Comparison of ENCODE assay signal across 1 cellular context in the genomic region with DNA sequence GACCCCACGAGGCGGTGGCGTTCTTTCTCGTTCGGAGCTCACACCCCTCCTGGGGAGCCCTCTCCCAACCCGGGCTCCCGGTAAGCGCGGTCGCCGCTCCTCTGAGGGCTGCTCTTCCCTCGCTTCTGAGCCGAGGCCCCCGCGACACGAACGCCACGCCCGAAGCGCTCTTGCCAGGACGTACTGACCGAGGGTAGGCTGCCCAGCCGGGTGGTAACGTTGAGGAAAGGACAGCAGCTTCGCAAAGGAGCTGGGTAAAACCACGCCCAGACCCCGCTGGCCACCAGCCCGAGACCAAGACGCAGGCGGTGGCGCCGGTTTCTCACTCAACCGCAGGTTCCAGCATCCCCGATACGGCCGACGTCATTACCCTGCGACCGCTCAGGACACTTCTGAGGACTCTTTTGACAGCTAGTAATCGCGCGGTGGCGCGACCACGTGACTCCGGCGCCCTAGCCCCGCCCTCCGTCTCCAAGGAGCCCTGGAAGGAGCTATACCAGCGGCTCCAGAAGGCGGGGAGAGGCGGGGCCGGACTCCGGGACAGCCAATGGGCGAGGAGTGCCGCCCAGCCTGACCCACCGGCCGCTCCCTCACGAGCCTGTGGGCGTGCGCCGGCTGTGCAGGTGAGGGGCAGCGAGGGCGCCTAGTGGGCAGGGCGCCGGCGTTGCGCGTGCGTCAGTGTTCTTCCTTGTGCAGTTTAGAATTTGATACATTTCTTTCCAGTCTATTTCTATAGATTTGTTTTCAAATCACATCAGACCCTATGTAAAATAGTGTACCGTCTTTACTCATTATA.
TF ChIP-seq lines count a peak whose summit lies in the region.

No MANE protein-coding gene starts in this region.

TF ChIP-seq in HepG2, 621 proteins besides CTCF, POLR2A, EP300 and RAD21 (continued from another document and continues in another):
- TF ChIP-seq, protein P1, sequence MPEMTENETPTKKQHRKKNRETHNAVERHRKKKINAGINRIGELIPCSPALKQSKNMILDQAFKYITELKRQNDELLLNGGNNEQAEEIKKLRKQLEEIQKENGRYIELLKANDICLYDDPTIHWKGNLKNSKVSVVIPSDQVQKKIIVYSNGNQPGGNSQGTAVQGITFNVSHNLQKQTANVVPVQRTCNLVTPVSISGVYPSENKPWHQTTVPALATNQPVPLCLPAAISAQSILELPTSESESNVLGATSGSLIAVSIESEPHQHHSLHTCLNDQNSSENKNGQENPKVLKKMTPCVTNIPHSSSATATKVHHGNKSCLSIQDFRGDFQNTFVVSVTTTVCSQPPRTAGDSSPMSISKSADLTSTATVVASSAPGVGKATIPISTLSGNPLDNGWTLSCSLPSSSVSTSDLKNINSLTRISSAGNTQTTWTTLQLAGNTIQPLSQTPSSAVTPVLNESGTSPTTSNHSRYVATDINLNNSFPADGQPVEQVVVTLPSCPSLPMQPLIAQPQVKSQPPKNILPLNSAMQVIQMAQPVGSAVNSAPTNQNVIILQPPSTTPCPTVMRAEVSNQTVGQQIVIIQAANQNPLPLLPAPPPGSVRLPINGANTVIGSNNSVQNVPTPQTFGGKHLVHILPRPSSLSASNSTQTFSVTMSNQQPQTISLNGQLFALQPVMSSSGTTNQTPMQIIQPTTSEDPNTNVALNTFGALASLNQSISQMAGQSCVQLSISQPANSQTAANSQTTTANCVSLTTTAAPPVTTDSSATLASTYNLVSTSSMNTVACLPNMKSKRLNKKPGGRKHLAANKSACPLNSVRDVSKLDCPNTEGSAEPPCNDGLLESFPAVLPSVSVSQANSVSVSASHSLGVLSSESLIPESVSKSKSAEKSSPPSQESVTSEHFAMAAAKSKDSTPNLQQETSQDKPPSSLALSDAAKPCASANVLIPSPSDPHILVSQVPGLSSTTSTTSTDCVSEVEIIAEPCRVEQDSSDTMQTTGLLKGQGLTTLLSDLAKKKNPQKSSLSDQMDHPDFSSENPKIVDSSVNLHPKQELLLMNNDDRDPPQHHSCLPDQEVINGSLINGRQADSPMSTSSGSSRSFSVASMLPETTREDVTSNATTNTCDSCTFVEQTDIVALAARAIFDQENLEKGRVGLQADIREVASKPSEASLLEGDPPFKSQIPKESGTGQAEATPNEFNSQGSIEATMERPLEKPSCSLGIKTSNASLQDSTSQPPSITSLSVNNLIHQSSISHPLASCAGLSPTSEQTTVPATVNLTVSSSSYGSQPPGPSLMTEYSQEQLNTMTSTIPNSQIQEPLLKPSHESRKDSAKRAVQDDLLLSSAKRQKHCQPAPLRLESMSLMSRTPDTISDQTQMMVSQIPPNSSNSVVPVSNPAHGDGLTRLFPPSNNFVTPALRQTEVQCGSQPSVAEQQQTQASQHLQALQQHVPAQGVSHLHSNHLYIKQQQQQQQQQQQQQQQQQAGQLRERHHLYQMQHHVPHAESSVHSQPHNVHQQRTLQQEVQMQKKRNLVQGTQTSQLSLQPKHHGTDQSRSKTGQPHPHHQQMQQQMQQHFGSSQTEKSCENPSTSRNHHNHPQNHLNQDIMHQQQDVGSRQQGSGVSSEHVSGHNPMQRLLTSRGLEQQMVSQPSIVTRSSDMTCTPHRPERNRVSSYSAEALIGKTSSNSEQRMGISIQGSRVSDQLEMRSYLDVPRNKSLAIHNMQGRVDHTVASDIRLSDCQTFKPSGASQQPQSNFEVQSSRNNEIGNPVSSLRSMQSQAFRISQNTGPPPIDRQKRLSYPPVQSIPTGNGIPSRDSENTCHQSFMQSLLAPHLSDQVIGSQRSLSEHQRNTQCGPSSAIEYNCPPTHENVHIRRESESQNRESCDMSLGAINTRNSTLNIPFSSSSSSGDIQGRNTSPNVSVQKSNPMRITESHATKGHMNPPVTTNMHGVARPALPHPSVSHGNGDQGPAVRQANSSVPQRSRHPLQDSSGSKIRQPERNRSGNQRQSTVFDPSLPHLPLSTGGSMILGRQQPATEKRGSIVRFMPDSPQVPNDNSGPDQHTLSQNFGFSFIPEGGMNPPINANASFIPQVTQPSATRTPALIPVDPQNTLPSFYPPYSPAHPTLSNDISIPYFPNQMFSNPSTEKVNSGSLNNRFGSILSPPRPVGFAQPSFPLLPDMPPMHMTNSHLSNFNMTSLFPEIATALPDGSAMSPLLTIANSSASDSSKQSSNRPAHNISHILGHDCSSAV (CRISPR knock-in tag; IDR thresholded peaks at IDR 0.05; ENCODE audit: borderline replicate concordance): peak; percentile 39; the same call in 1 of the 2 replicates
- TF ChIP-seq, protein P2, sequence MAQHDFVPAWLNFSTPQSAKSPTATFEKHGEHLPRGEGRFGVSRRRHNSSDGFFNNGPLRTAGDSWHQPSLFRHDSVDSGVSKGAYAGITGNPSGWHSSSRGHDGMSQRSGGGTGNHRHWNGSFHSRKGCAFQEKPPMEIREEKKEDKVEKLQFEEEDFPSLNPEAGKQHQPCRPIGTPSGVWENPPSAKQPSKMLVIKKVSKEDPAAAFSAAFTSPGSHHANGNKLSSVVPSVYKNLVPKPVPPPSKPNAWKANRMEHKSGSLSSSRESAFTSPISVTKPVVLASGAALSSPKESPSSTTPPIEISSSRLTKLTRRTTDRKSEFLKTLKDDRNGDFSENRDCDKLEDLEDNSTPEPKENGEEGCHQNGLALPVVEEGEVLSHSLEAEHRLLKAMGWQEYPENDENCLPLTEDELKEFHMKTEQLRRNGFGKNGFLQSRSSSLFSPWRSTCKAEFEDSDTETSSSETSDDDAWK (CRISPR knock-in tag; IDR thresholded peaks at IDR 0.05): no peak
- TF ChIP-seq SNAI1 (CRISPR knock-in tag; IDR thresholded peaks at IDR 0.05; ENCODE audit: borderline replicate concordance) (no peak), MAFK (conservative IDR thresholded peaks at IDR 0.05 in 1 of 2, IDR thresholded peaks at IDR 0.05 in 1 of 2; ENCODE audit: low read length in 2 of 2) (no peak), RBFOX2 (IDR thresholded peaks at IDR 0.05; ENCODE audit: low read depth, low read length) (peak; percentile 90), MTF1 (CRISPR knock-in tag; IDR thresholded peaks at IDR 0.05) (no peak), CCAR2 (optimal IDR thresholded peaks at IDR 0.05; ENCODE audit: low read depth, low read length) (no peak), MXI1 (IDR thresholded peaks at IDR 0.05; ENCODE audit: borderline replicate concordance, low read depth, low read length) (peak; percentile 93; the same call in 2 of the 3 replicates), MAF1 (CRISPR knock-in tag; IDR thresholded peaks at IDR 0.05; ENCODE audit: borderline replicate concordance) (0 out of 2 replicates have a peak, but pooled peaks have one; percentile 88), IKZF1 (IDR thresholded peaks at IDR 0.05) (no peak), ZNF549 (CRISPR knock-in tag; IDR thresholded peaks at IDR 0.05) (0 out of 2 replicates have a peak, but pooled peaks have one; percentile 17), SRSF1 (optimal IDR thresholded peaks at IDR 0.05; ENCODE audit: low read depth, low read length) (no peak), CHD2 (IDR thresholded peaks at IDR 0.05; ENCODE audit: low read depth, low read length) (0 out of 2 replicates have a peak, but pooled peaks have one; percentile 47)
- TF ChIP-seq, protein P3, sequence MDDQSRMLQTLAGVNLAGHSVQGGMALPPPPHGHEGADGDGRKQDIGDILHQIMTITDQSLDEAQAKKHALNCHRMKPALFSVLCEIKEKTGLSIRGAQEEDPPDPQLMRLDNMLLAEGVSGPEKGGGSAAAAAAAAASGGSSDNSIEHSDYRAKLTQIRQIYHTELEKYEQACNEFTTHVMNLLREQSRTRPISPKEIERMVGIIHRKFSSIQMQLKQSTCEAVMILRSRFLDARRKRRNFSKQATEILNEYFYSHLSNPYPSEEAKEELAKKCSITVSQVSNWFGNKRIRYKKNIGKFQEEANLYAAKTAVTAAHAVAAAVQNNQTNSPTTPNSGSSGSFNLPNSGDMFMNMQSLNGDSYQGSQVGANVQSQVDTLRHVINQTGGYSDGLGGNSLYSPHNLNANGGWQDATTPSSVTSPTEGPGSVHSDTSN (CRISPR knock-in tag; IDR thresholded peaks at IDR 0.05; ENCODE audit: borderline replicate concordance): peak; percentile 53; the same call in 1 of the 2 replicates
- TF ChIP-seq, protein P4, sequence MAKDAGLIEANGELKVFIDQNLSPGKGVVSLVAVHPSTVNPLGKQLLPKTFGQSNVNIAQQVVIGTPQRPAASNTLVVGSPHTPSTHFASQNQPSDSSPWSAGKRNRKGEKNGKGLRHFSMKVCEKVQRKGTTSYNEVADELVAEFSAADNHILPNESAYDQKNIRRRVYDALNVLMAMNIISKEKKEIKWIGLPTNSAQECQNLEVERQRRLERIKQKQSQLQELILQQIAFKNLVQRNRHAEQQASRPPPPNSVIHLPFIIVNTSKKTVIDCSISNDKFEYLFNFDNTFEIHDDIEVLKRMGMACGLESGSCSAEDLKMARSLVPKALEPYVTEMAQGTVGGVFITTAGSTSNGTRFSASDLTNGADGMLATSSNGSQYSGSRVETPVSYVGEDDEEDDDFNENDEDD (CRISPR knock-in tag; IDR thresholded peaks at IDR 0.05; ENCODE audit: borderline replicate concordance): peak; percentile 87
- TF ChIP-seq, protein P5, sequence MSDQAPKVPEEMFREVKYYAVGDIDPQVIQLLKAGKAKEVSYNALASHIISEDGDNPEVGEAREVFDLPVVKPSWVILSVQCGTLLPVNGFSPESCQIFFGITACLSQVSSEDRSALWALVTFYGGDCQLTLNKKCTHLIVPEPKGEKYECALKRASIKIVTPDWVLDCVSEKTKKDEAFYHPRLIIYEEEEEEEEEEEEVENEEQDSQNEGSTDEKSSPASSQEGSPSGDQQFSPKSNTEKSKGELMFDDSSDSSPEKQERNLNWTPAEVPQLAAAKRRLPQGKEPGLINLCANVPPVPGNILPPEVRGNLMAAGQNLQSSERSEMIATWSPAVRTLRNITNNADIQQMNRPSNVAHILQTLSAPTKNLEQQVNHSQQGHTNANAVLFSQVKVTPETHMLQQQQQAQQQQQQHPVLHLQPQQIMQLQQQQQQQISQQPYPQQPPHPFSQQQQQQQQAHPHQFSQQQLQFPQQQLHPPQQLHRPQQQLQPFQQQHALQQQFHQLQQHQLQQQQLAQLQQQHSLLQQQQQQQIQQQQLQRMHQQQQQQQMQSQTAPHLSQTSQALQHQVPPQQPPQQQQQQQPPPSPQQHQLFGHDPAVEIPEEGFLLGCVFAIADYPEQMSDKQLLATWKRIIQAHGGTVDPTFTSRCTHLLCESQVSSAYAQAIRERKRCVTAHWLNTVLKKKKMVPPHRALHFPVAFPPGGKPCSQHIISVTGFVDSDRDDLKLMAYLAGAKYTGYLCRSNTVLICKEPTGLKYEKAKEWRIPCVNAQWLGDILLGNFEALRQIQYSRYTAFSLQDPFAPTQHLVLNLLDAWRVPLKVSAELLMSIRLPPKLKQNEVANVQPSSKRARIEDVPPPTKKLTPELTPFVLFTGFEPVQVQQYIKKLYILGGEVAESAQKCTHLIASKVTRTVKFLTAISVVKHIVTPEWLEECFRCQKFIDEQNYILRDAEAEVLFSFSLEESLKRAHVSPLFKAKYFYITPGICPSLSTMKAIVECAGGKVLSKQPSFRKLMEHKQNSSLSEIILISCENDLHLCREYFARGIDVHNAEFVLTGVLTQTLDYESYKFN (CRISPR knock-in tag; conservative IDR thresholded peaks at IDR 0.05): peak; percentile 61
- TF ChIP-seq, protein P6, sequence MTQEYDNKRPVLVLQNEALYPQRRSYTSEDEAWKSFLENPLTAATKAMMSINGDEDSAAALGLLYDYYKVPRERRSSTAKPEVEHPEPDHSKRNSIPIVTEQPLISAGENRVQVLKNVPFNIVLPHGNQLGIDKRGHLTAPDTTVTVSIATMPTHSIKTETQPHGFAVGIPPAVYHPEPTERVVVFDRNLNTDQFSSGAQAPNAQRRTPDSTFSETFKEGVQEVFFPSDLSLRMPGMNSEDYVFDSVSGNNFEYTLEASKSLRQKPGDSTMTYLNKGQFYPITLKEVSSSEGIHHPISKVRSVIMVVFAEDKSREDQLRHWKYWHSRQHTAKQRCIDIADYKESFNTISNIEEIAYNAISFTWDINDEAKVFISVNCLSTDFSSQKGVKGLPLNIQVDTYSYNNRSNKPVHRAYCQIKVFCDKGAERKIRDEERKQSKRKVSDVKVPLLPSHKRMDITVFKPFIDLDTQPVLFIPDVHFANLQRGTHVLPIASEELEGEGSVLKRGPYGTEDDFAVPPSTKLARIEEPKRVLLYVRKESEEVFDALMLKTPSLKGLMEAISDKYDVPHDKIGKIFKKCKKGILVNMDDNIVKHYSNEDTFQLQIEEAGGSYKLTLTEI (CRISPR knock-in tag; conservative IDR thresholded peaks at IDR 0.05): no peak
- TF ChIP-seq, protein P7, sequence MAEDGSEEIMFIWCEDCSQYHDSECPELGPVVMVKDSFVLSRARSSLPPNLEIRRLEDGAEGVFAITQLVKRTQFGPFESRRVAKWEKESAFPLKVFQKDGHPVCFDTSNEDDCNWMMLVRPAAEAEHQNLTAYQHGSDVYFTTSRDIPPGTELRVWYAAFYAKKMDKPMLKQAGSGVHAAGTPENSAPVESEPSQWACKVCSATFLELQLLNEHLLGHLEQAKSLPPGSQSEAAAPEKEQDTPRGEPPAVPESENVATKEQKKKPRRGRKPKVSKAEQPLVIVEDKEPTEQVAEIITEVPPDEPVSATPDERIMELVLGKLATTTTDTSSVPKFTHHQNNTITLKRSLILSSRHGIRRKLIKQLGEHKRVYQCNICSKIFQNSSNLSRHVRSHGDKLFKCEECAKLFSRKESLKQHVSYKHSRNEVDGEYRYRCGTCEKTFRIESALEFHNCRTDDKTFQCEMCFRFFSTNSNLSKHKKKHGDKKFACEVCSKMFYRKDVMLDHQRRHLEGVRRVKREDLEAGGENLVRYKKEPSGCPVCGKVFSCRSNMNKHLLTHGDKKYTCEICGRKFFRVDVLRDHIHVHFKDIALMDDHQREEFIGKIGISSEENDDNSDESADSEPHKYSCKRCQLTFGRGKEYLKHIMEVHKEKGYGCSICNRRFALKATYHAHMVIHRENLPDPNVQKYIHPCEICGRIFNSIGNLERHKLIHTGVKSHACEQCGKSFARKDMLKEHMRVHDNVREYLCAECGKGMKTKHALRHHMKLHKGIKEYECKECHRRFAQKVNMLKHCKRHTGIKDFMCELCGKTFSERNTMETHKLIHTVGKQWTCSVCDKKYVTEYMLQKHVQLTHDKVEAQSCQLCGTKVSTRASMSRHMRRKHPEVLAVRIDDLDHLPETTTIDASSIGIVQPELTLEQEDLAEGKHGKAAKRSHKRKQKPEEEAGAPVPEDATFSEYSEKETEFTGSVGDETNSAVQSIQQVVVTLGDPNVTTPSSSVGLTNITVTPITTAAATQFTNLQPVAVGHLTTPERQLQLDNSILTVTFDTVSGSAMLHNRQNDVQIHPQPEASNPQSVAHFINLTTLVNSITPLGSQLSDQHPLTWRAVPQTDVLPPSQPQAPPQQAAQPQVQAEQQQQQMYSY (CRISPR knock-in tag; IDR thresholded peaks at IDR 0.05): peak; percentile 80
